In genomic region chr3:8756671-8757070, GRCh38 we compare ENCODE assay signal across 14 cellular contexts. TPM values are rescaled to one million over a fixed set of nuclear protein-coding genes. Genes with fewer than 3 reads are reported as not detected.
"Had no signal": no experiment of that assay in that cellular context is flagged by ENCODE, and none has a peak within 500 bp of the region (broad histone marks: within the 10 kb centered on the region; RNA-seq: fewer than 3 reads in every experiment).

No MANE protein-coding gene starts in this region.

- H3K9me3 Mint-ChIP-seq: immature natural killer cell, mesothelial cell of epicardium had no signal

- H3K27ac ChIP-seq: esophagus squamous epithelium, SJSA1 had no signal

- H3K4me1 Mint-ChIP-seq: immature natural killer cell, mesothelial cell of epicardium had no signal

- H3K4me1 ChIP-seq: esophagus squamous epithelium had no signal

- DNase-seq: activated CD4-positive, alpha-beta T cell treated with anti-CD3 and anti-CD28 coated beads, Interleukin-2, amount 50 U/mL, for 1 hour; activated naive CD4-positive, alpha-beta T cell treated with Interleukin-2 at 50 U/mL for 16 hours; activated T-cell treated with anti-CD3 and anti-CD28 coated beads for 4 hours; aorta; esophagus squamous epithelium; foreskin melanocyte; immature natural killer cell; stimulated activated CD4-positive, alpha-beta T cell treated with anti-CD3 and anti-CD28 coated beads, Interleukin-4, amount 100 ng/mL, for 4 hours; stimulated activated naive CD8-positive, alpha-beta T cell treated with anti-CD3 and anti-CD28 coated beads, Interleukin-15, Interleukin-2, amounts not matched to agents 100 U/mL and 50 U/mL, for 24 hours; trophoblast cell had no signal

- ATAC-seq: stimulated activated naive CD8-positive, alpha-beta T cell treated with anti-CD3 and anti-CD28 coated beads, Interleukin-15, Interleukin-2, amounts not matched to agents 100 U/mL and 50 U/mL, for 24 hours had no signal

- H3K4me3 Mint-ChIP-seq: immature natural killer cell, mesothelial cell of epicardium had no signal

- H3K4me3 ChIP-seq: esophagus squamous epithelium, SJSA1, skin epidermis had no signal

- H3K27ac Mint-ChIP-seq: immature natural killer cell, mesothelial cell of epicardium had no signal

- H3K36me3 ChIP-seq: esophagus squamous epithelium, SJSA1 had no signal

- H3K27me3 ChIP-seq: esophagus squamous epithelium, SJSA1 had no signal

- H3K9me3 ChIP-seq: esophagus squamous epithelium, SJSA1 had no signal

- H3K36me3 Mint-ChIP-seq: immature natural killer cell, mesothelial cell of epicardium had no signal

RNA-seq across cellular contexts. Expression of gene CAV3, which starts 23.1 kb away (rescaled TPM):
- total RNA-seq: activated CD8-positive, alpha-beta memory T cell treated with anti-CD3 and anti-CD28 coated beads for 36 hours; aorta; esophagus squamous epithelium; mesothelial cell of epicardium; SJSA1 had no signal
